In genomic region chr1:118928739-118929554, GRCh38 we compare ENCODE assay signal across 13 cellular contexts. TPM values are rescaled to one million over a fixed set of nuclear protein-coding genes. Genes with fewer than 3 reads are reported as not detected.
DNase-seq lines count a peak whose midpoint lies in the region; ATAC-seq and TF ChIP-seq lines count a peak whose summit lies in the region.
"Had no signal": no experiment of that assay in that cellular context is flagged by ENCODE, and none has a peak within 500 bp of the region (broad histone marks: within the 10 kb centered on the region; RNA-seq: fewer than 3 reads in every experiment).

No MANE protein-coding gene starts in this region.

- H3K4me2 ChIP-seq in IMR-90 (ENCODE audit: low read depth, low read length): no peak overlapping the region

- peak; percentile 35 for DNase-seq in EL
- peak; percentile 28 for DNase-seq in IMR-90
- peak; percentile 5 for DNase-seq in amniotic epithelial cell (ENCODE audit: low read depth)
- DNase-seq in iPS DF 6.9 (ENCODE audit: low read depth, low spot score): peak; percentile 50
- DNase-seq in inferior parietal cortex (ENCODE audit: extremely low spot score): no peak
- DNase-seq in naive thymus-derived CD4-positive, alpha-beta T cell: no peak
- DNase-seq in transverse colon: no peak
- DNase-seq: DMS153, immature natural killer cell had no signal

- no peaks in the 10 kb centered on the region for H3K79me1 ChIP-seq in IMR-90 (ENCODE audit: low read depth in 1 of 2, low read length in 2 of 2)

- no peak overlapping the region for H2BK20ac ChIP-seq in IMR-90 (ENCODE audit: low read depth, low read length)

- no peak overlapping the region for H3K9ac ChIP-seq in IMR-90 (ENCODE audit: low read depth, low read length)

- no peak for TF ChIP-seq EP300 in transverse colon (IDR thresholded peaks at IDR 0.05; ENCODE audit: low read depth)

- in situ Hi-C loops in IMR-90 (cut with MboI; ENCODE audit: low sequenced_read_pairs): no loop called here
- in situ Hi-C loops in transverse colon (cut with MboI; ENCODE audit: low pct_ligation_motif_present in 1 of 4, low pct_unique_long_range_greater_than_20kb in 1 of 4, low sequenced_read_pairs in 3 of 4): no loop called here

- H3K23ac ChIP-seq in IMR-90 (ENCODE audit: low read depth, low read length): no peak overlapping the region

- H2BK15ac ChIP-seq in IMR-90 (ENCODE audit: low read depth, low read length): no peak overlapping the region

- no peak overlapping the region for H3K27ac Mint-ChIP-seq in naive thymus-derived CD4-positive, alpha-beta T cell
- H3K27ac Mint-ChIP-seq: brain, IgD-negative memory B cell, immature natural killer cell had no signal

- H3K9me3 ChIP-seq in IMR-90 (ENCODE audit: control insufficient read depth, insufficient read depth, low read length): no peaks in the 10 kb centered on the region
- no peaks in the 10 kb centered on the region for H3K9me3 ChIP-seq in iPS DF 6.9 (ENCODE audit: control insufficient read depth, insufficient read depth, low read length)
- H3K9me3 ChIP-seq in naive thymus-derived CD4-positive, alpha-beta T cell (ENCODE audit: control insufficient read depth in 2 of 3, low read length in 3 of 3): no peaks in the 10 kb centered on the region
- H3K9me3 ChIP-seq in transverse colon: no peaks in the 10 kb centered on the region

- H3K4me3 ChIP-seq in IMR-90 (ENCODE audit: insufficient read depth, low read depth, low read length) (no peak overlapping the region), iPS DF 6.9 (ENCODE audit: low read length) (no peak overlapping the region), transverse colon (no peak overlapping the region)
- H3K4me3 ChIP-seq in naive thymus-derived CD4-positive, alpha-beta T cell (ENCODE audit: low read length): no peak overlapping the region

- CTCF ChIA-PET in IMR-90 (lab: Yijun Ruan, JAX): no interaction called here
- CTCF ChIA-PET in naive thymus-derived CD4-positive, alpha-beta T cell (lab: Charles Lee): no interaction called here

- dilution Hi-C loops in IMR-90 (cut with HindIII; ENCODE audit: low sequenced_read_pairs, unreplicated experiment): no loop called here

- H3K27me3 Mint-ChIP-seq in naive thymus-derived CD4-positive, alpha-beta T cell: peaks cover 0 to 11% (median 0%) of the 10 kb centered on the region in 5 donors
- H3K27me3 Mint-ChIP-seq: brain had no signal

- no peak overlapping the region for H4K8ac ChIP-seq in IMR-90 (ENCODE audit: low read depth in 2 of 2, low read length in 2 of 2)

- H3K4me1 ChIP-seq in IMR-90 (ENCODE audit: control insufficient read depth, insufficient read depth, low read length) (no peaks in the 10 kb centered on the region), iPS DF 6.9 (ENCODE audit: control insufficient read depth, insufficient read depth, low read length) (no peaks in the 10 kb centered on the region), transverse colon (no peaks in the 10 kb centered on the region)
- H3K4me1 ChIP-seq in naive thymus-derived CD4-positive, alpha-beta T cell (ENCODE audit: control insufficient read depth in 2 of 2, insufficient read depth in 2 of 2, low read length in 2 of 2): no peaks in the 10 kb centered on the region

- no peak overlapping the region for H4K5ac ChIP-seq in IMR-90 (ENCODE audit: low read depth, low read length)

- H3K27ac ChIP-seq in IMR-90 (ENCODE audit: insufficient read depth, low read length): no peak overlapping the region
- H3K27ac ChIP-seq in iPS DF 6.9 (ENCODE audit: low read length): no peak overlapping the region
- H3K27ac ChIP-seq in naive thymus-derived CD4-positive, alpha-beta T cell (ENCODE audit: low read depth, low read length): no peak overlapping the region
- no peak overlapping the region for H3K27ac ChIP-seq in transverse colon

- no peak overlapping the region for H3K4ac ChIP-seq in IMR-90 (ENCODE audit: low read depth, low read length)

- H2BK5ac ChIP-seq in IMR-90 (ENCODE audit: low read depth, low read length, poor library complexity, severe bottlenecking): no peak overlapping the region

- no peak overlapping the region for H3K4me3 Mint-ChIP-seq in naive thymus-derived CD4-positive, alpha-beta T cell
- H3K4me3 Mint-ChIP-seq: IgD-negative memory B cell, immature natural killer cell had no signal

- H3K27me3 ChIP-seq in IMR-90 (ENCODE audit: control insufficient read depth, insufficient read depth, low read length) (no peaks in the 10 kb centered on the region), iPS DF 6.9 (ENCODE audit: control insufficient read depth, insufficient read depth, low read length) (no peaks in the 10 kb centered on the region), transverse colon (no peaks in the 10 kb centered on the region)
- H3K27me3 ChIP-seq in naive thymus-derived CD4-positive, alpha-beta T cell (ENCODE audit: control insufficient read depth in 2 of 2, insufficient read depth in 2 of 2, low read length in 2 of 2): no peaks in the 10 kb centered on the region

- H2AFZ ChIP-seq in IMR-90 (replicated peaks; ENCODE audit: low read length, poor library complexity): no peak overlapping the region

- POLR2A ChIA-PET in IMR-90 (lab: Charles Lee; ENCODE audit: unreplicated experiment): no interaction called here
- POLR2A ChIA-PET in naive thymus-derived CD4-positive, alpha-beta T cell (lab: Charles Lee): no interaction called here

- H3K56ac ChIP-seq in IMR-90 (ENCODE audit: extremely low read depth, insufficient read depth, low read length): no peak overlapping the region

- no peaks in the 10 kb centered on the region for H4K20me1 ChIP-seq in IMR-90 (ENCODE audit: insufficient read depth, low read length)

- no peak overlapping the region for H3K18ac ChIP-seq in IMR-90 (ENCODE audit: low read depth, low read length)

- H4K91ac ChIP-seq in IMR-90 (ENCODE audit: insufficient read depth, low read depth, low read length): no peak overlapping the region

- intact Hi-C loops in IMR-90 (cut with micrococcal nuclease): no loop called here
- intact Hi-C loops in naive thymus-derived CD4-positive, alpha-beta T cell (cut with micrococcal nuclease): no loop called here
- intact Hi-C loops in transverse colon (cut with DNase I; ENCODE audit: low total_unique reads): no loop called here

- TF ChIP-seq RAD21 in IMR-90 (IDR thresholded peaks at IDR 0.05; ENCODE audit: low read length): no peak

- peaks cover 0 to 21% (median 7%) of the 10 kb centered on the region in 11 donors for H3K9me3 Mint-ChIP-seq in naive thymus-derived CD4-positive, alpha-beta T cell
- H3K9me3 Mint-ChIP-seq: brain had no signal

- H3K4me1 Mint-ChIP-seq in naive thymus-derived CD4-positive, alpha-beta T cell: no peaks in the 10 kb centered on the region
- H3K4me1 Mint-ChIP-seq: brain, IgD-negative memory B cell, immature natural killer cell had no signal

- no peak for ATAC-seq in IMR-90 (ENCODE audit: low read depth)
- ATAC-seq in naive thymus-derived CD4-positive, alpha-beta T cell: no peak
- no peak for ATAC-seq in HG02970 (IDR thresholded peaks at IDR 0.05; ENCODE audit: low FRiP score, unreplicated experiment)

- no TSS peak for BruUV-seq in IMR-90 (replicated peaks; lab: Mats Ljungman, UMichigan)

- TF ChIP-seq POLR2A in IMR-90 (IDR thresholded peaks at IDR 0.05; ENCODE audit: low read depth, low read length) (no peak), transverse colon (IDR thresholded peaks at IDR 0.05) (no peak)

- H2AK5ac ChIP-seq in IMR-90 (ENCODE audit: low read depth, low read length): no peak overlapping the region

- no CpG with 5 or more reads among the region's 2 CpGs for WGBS in IMR-90 (ENCODE audit: extremely low coverage in 2 of 2, insufficient read length in 1 of 2), 2 experiments
- no CpG with 5 or more reads among the region's 2 CpGs for WGBS in iPS DF 6.9 (ENCODE audit: insufficient coverage, insufficient read length)
- 36 to 53% methylated on average over 2 of the region's 2 CpGs for WGBS in transverse colon (ENCODE audit: low coverage in 1 of 2), 2 donors

- no peak overlapping the region for H2BK120ac ChIP-seq in IMR-90 (ENCODE audit: low read depth, low read length)

- no peak overlapping the region for H2AK9ac ChIP-seq in IMR-90 (replicated peaks; ENCODE audit: low read depth, low read length, poor library complexity)

- no peak overlapping the region for H3K14ac ChIP-seq in IMR-90 (replicated peaks; ENCODE audit: low read depth, low read length)

- H3K9me1 ChIP-seq in IMR-90 (ENCODE audit: insufficient read depth, low read length): no peaks in the 10 kb centered on the region

- no peaks in the 10 kb centered on the region for H3K36me3 Mint-ChIP-seq in naive thymus-derived CD4-positive, alpha-beta T cell
- H3K36me3 Mint-ChIP-seq: brain, immature natural killer cell had no signal

- H3K36me3 ChIP-seq in IMR-90 (ENCODE audit: control insufficient read depth, insufficient read depth, low read length) (no peaks in the 10 kb centered on the region), iPS DF 6.9 (ENCODE audit: control insufficient read depth, insufficient read depth, low read length) (no peaks in the 10 kb centered on the region), transverse colon (no peaks in the 10 kb centered on the region)
- H3K36me3 ChIP-seq in naive thymus-derived CD4-positive, alpha-beta T cell (ENCODE audit: control insufficient read depth in 2 of 3, insufficient read depth in 3 of 3, low read length in 3 of 3): no peaks in the 10 kb centered on the region

- TF ChIP-seq CTCF in IMR-90 (conservative IDR thresholded peaks at IDR 0.05; ENCODE audit: low read depth, low read length): no peak
- no peak for TF ChIP-seq CTCF in transverse colon (IDR thresholded peaks at IDR 0.05)

TF ChIP-seq in IMR-90, 13 proteins besides CTCF, POLR2A, EP300 and RAD21 (continues in another document):
- TF ChIP-seq FOS (IDR thresholded peaks at IDR 0.05; ENCODE audit: low read depth, low read length): no peak
- no peak for TF ChIP-seq CHD1 (IDR thresholded peaks at IDR 0.05; ENCODE audit: low read depth, low read length)
- no peak for TF ChIP-seq USF2 (IDR thresholded peaks at IDR 0.05; ENCODE audit: low read depth, low read length)
- no peak for TF ChIP-seq SMC3 (IDR thresholded peaks at IDR 0.05; ENCODE audit: low read depth, low read length)
- TF ChIP-seq MXI1 (IDR thresholded peaks at IDR 0.05; ENCODE audit: borderline replicate concordance, low read depth, low read length): no peak
- no peak for TF ChIP-seq MAFK (IDR thresholded peaks at IDR 0.05; ENCODE audit: low read depth, low read length)

RNA-seq across cellular contexts. Expression of gene TBX15, which starts 59.2 kb away (rescaled TPM):
- total RNA-seq in IMR-90 (2012; rRNA removed): not detected in 2 replicates
- not detected in 2 replicates for polyA plus RNA-seq in IMR-90 (2012; rRNA removed)
- not detected in 2 replicates for polyA plus RNA-seq in IMR-90 (2012; cell fraction: cytosol; rRNA removed)
- 0.02 TPM in 1 of 2 replicates, not detected in the other for polyA plus RNA-seq in IMR-90 (2012; cell fraction: nucleus; rRNA removed; ENCODE audit: low replicate concordance)
- total RNA-seq in naive thymus-derived CD4-positive, alpha-beta T cell: not detected
- polyA plus RNA-seq in naive thymus-derived CD4-positive, alpha-beta T cell: not detected
- under 1 TPM in 2 of 4 donors, not detected in 2; 0.14 to 0.32 TPM for total RNA-seq in transverse colon
- total RNA-seq: pulmonary artery endothelial cell had no signal
- polyA plus RNA-seq: IgD-negative memory B cell, immature natural killer cell had no signal

Comparison
In these comparisons a context has a peak if more than half of its experiments do, and no peak if none do; other contexts are left out.
1. DNase-seq: peak in EL (single experiment), IMR-90 (single experiment), amniotic epithelial cell (single experiment) and iPS DF 6.9 (single experiment); none in inferior parietal cortex (single experiment), naive thymus-derived CD4-positive, alpha-beta T cell (0 of 9) and transverse colon (single experiment).